Comparison of ENCODE assay signal across 8 cellular contexts in genomic region chr3:14123308-14124222, GRCh38. TPM values are rescaled to one million over a fixed set of nuclear protein-coding genes. Genes with fewer than 3 reads are reported as not detected.
DNase-seq lines count a peak whose midpoint lies in the region; ATAC-seq and TF ChIP-seq lines count a peak whose summit lies in the region.

No MANE protein-coding gene starts in this region.

- H3K4me1 Mint-ChIP-seq in T-cell, result peaks cover 55 to 69% (median 57%) of the 10 kb centered on the region in 3 donors

- H3K27ac Mint-ChIP-seq in T-cell, result peak overlapping the region; percentile 88 to 92

- H3K4me3 ChIP-seq in gastroesophageal sphincter, result peak overlapping the region; percentile 97
- H3K4me3 ChIP-seq in gastrocnemius medialis, result peak overlapping the region; percentile 68 to 91 (median 72)

- POLR2A ChIA-PET in T-cell (lab: Charles Lee), result interaction anchor here in 1 of 2 donors (1.5 to 4.4 kb wide), 3 partner anchors 20 to 55 kb away, joined by 4 to 60 read pairs (median 43); partner anchors contain the start of genes LSM3 and XPC

- H3K4me1 ChIP-seq in gastroesophageal sphincter, result peaks cover 8 to 57% (median 22%) of the 10 kb centered on the region in 3 donors
- peaks cover 33 to 41% of the 10 kb centered on the region in 2 donors for H3K4me1 ChIP-seq in gastrocnemius medialis

- CTCF ChIA-PET in T-cell (lab: Charles Lee), result interaction anchor here in 1 of 2 donors (0.6 to 2.6 kb wide), 4 partner anchors 19 to 825 kb away, joined by 4 to 26 read pairs (median 8); partner anchors contain the start of genes LSM3 and XPC

- H3K9me3 ChIP-seq in gastroesophageal sphincter (no peaks in the 10 kb centered on the region), gastrocnemius medialis (no peaks in the 10 kb centered on the region)

- H3K36me3 ChIP-seq in gastroesophageal sphincter (peaks cover 0 to 39% of the 10 kb centered on the region in 2 donors), gastrocnemius medialis (peaks cover 0 to 13% of the 10 kb centered on the region in 2 donors)

- intact Hi-C loops in gastrocnemius medialis (cut with DNase I; ENCODE audit: low total_unique reads), result loop anchor here (2.0 to 10.0 kb wide), 4 partner anchors 161 to 639 kb away; partner anchors contain the start of genes CCDC174 and HDAC11

- TF ChIP-seq POLR2A in gastroesophageal sphincter (IDR thresholded peaks at IDR 0.05) (no peak), gastrocnemius medialis (IDR thresholded peaks at IDR 0.05) (no peak)

- in situ Hi-C loops in gastrocnemius medialis (cut with MboI; ENCODE audit: low sequenced_read_pairs in 4 of 4), result loop anchor here in 1 of 4 donors (10.0 to 25.0 kb wide), 2 partner anchors 229 to 636 kb away; partner anchors contain the start of gene HDAC11

- WGBS in gastroesophageal sphincter (ENCODE audit: low coverage in 1 of 2), 2 donors, result 58 to 89% methylated on average over 7 to 9 of the region's 15 CpGs

- H3K27ac ChIP-seq in gastroesophageal sphincter, result peak overlapping the region in 3 of 4 donors; percentile 96 to 99 (median 99)
- peak overlapping the region; percentile 92 to 98 (median 94) for H3K27ac ChIP-seq in gastrocnemius medialis

- H3K27me3 Mint-ChIP-seq in T-cell, result no peaks in the 10 kb centered on the region

- DNase-seq in GM20000 (ENCODE audit: low spot score) (peak; percentile 24), T-cell (no peak), gastrocnemius medialis (peak in 1 of 2 donors; percentile 17), GDM1 (lab: John Stamatoyannopoulos, UW) (no peak)

- H3K9me3 Mint-ChIP-seq in T-cell, result no peaks in the 10 kb centered on the region

- H3K4me3 Mint-ChIP-seq in T-cell, result peak overlapping the region; percentile 93 to 95 (median 94)

- ATAC-seq in T-cell (replicated peaks in 1 of 4), result no peak
- no peak for ATAC-seq in gastroesophageal sphincter
- ATAC-seq in gastrocnemius medialis, result no peak
- ATAC-seq in HG03025 (IDR thresholded peaks at IDR 0.05; ENCODE audit: low FRiP score, unreplicated experiment), result no peak
- ATAC-seq in GM21717 (IDR thresholded peaks at IDR 0.05; ENCODE audit: unreplicated experiment), result no peak
- ATAC-seq in HG03460 (IDR thresholded peaks at IDR 0.05; ENCODE audit: unreplicated experiment), result no peak

- TF ChIP-seq EP300 in gastroesophageal sphincter (IDR thresholded peaks at IDR 0.05), result no peak

- TF ChIP-seq CTCF in GM20000 (IDR thresholded peaks at IDR 0.05; ENCODE audit: extremely low read depth, missing control alignments) (no peak), gastroesophageal sphincter (IDR thresholded peaks at IDR 0.05) (no peak), gastrocnemius medialis (IDR thresholded peaks at IDR 0.05 in 4 of 5, conservative IDR thresholded peaks at IDR 0.05 in 1 of 5) (no peak)

- H3K36me3 Mint-ChIP-seq in T-cell, result peaks cover 35% of the 10 kb centered on the region

- H3K27me3 ChIP-seq in gastroesophageal sphincter (no peaks in the 10 kb centered on the region), gastrocnemius medialis (no peaks in the 10 kb centered on the region)

RNA-seq across cellular contexts. Expression of gene CHCHD4, which starts 1.1 kb away (rescaled TPM):
- total RNA-seq in T-cell (1 to 10 TPM; 2.7 to 8.4 (median 8.3) TPM), gastroesophageal sphincter (10 to 100 TPM; 14.5 to 32.9 (median 25.7) TPM), gastrocnemius medialis (10 to 100 TPM; 16.2 to 49.4 (median 22.8) TPM)

RNA-seq across cellular contexts. Expression of gene TMEM43, which starts 1.3 kb away (rescaled TPM):
- total RNA-seq in T-cell (10 to 100 TPM; 36.9 to 76.3 (median 63.6) TPM), gastroesophageal sphincter (100 to 1,000 TPM; 115 to 227 (median 183) TPM), gastrocnemius medialis (100 to 1,000 TPM in 1 of 4 donors, 10 to 100 TPM in 3; 68.2 to 128 (median 78.6) TPM)

RNA-seq across cellular contexts. Expression of gene XPC, which starts 54.8 kb away (rescaled TPM):
- total RNA-seq in T-cell (10 to 100 TPM; 67.8 to 90.7 (median 76.9) TPM), gastroesophageal sphincter (10 to 100 TPM; 27.6 to 73.0 (median 34.4) TPM), gastrocnemius medialis (10 to 100 TPM; 22.0 to 30.6 (median 27.0) TPM)

RNA-seq across cellular contexts. Expression of gene LSM3, which starts 55.1 kb away (rescaled TPM):
- total RNA-seq in T-cell, result 1 to 10 TPM; 6.7 to 8.4 (median 7.3) TPM
- 10 to 100 TPM in 3 of 4 donors, 1 to 10 TPM in 1; 7.9 to 15.6 (median 12.7) TPM for total RNA-seq in gastroesophageal sphincter
- 10 to 100 TPM; 11.6 to 16.8 (median 14.2) TPM for total RNA-seq in gastrocnemius medialis
